Comparison of ENCODE assay signal across 9 cellular contexts in genomic region chr17:4566785-4567184, GRCh38. TPM values are rescaled to one million over a fixed set of nuclear protein-coding genes. Genes with fewer than 3 reads are reported as not detected.
A peak's percentile ranks its signal among the peaks of the same experiment; 100 is the strongest.
DNase-seq lines count a peak whose midpoint lies in the region; ATAC-seq, FAIRE-seq and TF ChIP-seq lines count a peak whose summit lies in the region.
"Had no signal": no experiment of that assay in that cellular context is flagged by ENCODE, and none has a peak within 500 bp of the region (broad histone marks: within the 10 kb centered on the region; RNA-seq: fewer than 3 reads in every experiment).

No MANE protein-coding gene starts in this region.

- H2BK5ac ChIP-seq in IMR-90 (ENCODE audit: low read depth, low read length, poor library complexity, severe bottlenecking): no peak overlapping the region

- H3K14ac ChIP-seq in IMR-90 (replicated peaks; ENCODE audit: low read depth, low read length): no peak overlapping the region

- H3K23ac ChIP-seq in IMR-90 (ENCODE audit: low read depth, low read length): no peak overlapping the region

- peak; percentile 73 for TF ChIP-seq CTCF in IMR-90 (conservative IDR thresholded peaks at IDR 0.05; ENCODE audit: low read depth, low read length)
- TF ChIP-seq CTCF in OCI-LY7 (conservative IDR thresholded peaks at IDR 0.05; ENCODE audit: low read length): peak; percentile 90
- TF ChIP-seq CTCF in adrenal gland (IDR thresholded peaks at IDR 0.05): peak; percentile 72 to 81 (median 76)
- TF ChIP-seq CTCF in suprapubic skin (IDR thresholded peaks at IDR 0.05): peak in 1 of 2 donors; percentile 65

- no peaks in the 10 kb centered on the region for H3K9me1 ChIP-seq in IMR-90 (ENCODE audit: insufficient read depth, low read length)

- H3K79me2 ChIP-seq in OCI-LY7 (ENCODE audit: insufficient read depth, low read depth, low read length): no peaks in the 10 kb centered on the region

- H3K9ac ChIP-seq in IMR-90 (ENCODE audit: low read depth, low read length): no peak overlapping the region

- no peak overlapping the region for H2BK20ac ChIP-seq in IMR-90 (ENCODE audit: low read depth, low read length)

- H3K4me2 ChIP-seq in IMR-90 (ENCODE audit: low read depth, low read length): no peak overlapping the region
- H3K4me2 ChIP-seq in OCI-LY7 (ENCODE audit: low read length): no peak overlapping the region

- WGBS in IMR-90 (ENCODE audit: extremely low coverage in 2 of 2, insufficient read length in 1 of 2), 2 experiments: no CpG with 5 or more reads among the region's 5 CpGs
- 14 to 24% (median 18%) methylated on average over 5 of the region's 5 CpGs for WGBS in adrenal gland, 4 donors
- WGBS in small intestine, 3 donors: 13 to 24% (median 20%) methylated on average over 5 of the region's 5 CpGs
- WGBS in suprapubic skin: 23% methylated on average over 5 of the region's 5 CpGs

- no peak overlapping the region for H4K91ac ChIP-seq in IMR-90 (ENCODE audit: insufficient read depth, low read depth, low read length)

- intact Hi-C loops in IMR-90 (cut with micrococcal nuclease) (loop anchor here (1.0 to 10.0 kb wide), 3 partner anchors 60 to 318 kb away; partner anchors contain the start of gene PELP1), OCI-LY7 (cut with micrococcal nuclease; ENCODE audit: unreplicated experiment) (loop anchor here (1.0 to 10.0 kb wide), 5 partner anchors 60 to 336 kb away; partner anchors contain the start of genes CHRNE and PELP1), adrenal gland (cut with DNase I) (loop anchor here in 1 of 2 donors (5.0 kb wide), 1 partner anchor 56 kb away; no protein-coding TSS in a partner anchor)

- H2BK120ac ChIP-seq in IMR-90 (ENCODE audit: low read depth, low read length): no peak overlapping the region

- CTCF ChIA-PET in IMR-90 (lab: Yijun Ruan, JAX): interaction anchor here (0.8 to 2.8 kb wide), 7 partner anchors 10 to 170 kb away, joined by 3 to 26 read pairs (median 4); partner anchors contain the start of genes MYBBP1A and SMTNL2
- CTCF ChIA-PET in OCI-LY7 (lab: Charles Lee; ENCODE audit: unreplicated experiment): interaction anchor here (1.5 to 1.8 kb wide), 2 partner anchors 10 to 60 kb away, joined by 6 to 8 read pairs; no protein-coding TSS in a partner anchor

- no peak overlapping the region for H3K56ac ChIP-seq in IMR-90 (ENCODE audit: extremely low read depth, insufficient read depth, low read length)

- no peak for TF ChIP-seq EP300 in suprapubic skin (IDR thresholded peaks at IDR 0.05)

- dilution Hi-C loops in IMR-90 (cut with HindIII; ENCODE audit: low sequenced_read_pairs, unreplicated experiment): no loop called here

- H4K5ac ChIP-seq in IMR-90 (ENCODE audit: low read depth, low read length): no peak overlapping the region

- peaks cover 16% of the 10 kb centered on the region for H3K27me3 ChIP-seq in IMR-90 (ENCODE audit: control insufficient read depth, insufficient read depth, low read length)
- no peaks in the 10 kb centered on the region for H3K27me3 ChIP-seq in adrenal gland
- H3K27me3 ChIP-seq in small intestine (ENCODE audit: control insufficient read depth in 2 of 2, insufficient read depth in 2 of 2, low read length in 2 of 2): no peaks in the 10 kb centered on the region
- H3K27me3 ChIP-seq in suprapubic skin: no peaks in the 10 kb centered on the region

- no peak overlapping the region for H4K8ac ChIP-seq in IMR-90 (ENCODE audit: low read depth in 2 of 2, low read length in 2 of 2)

- H2AK9ac ChIP-seq in IMR-90 (replicated peaks; ENCODE audit: low read depth, low read length, poor library complexity): no peak overlapping the region

- in situ Hi-C loops in IMR-90 (cut with MboI; ENCODE audit: low sequenced_read_pairs): loop anchor here (5.0 kb wide), 1 partner anchor 56 kb away; no protein-coding TSS in a partner anchor

- ATAC-seq in IMR-90 (ENCODE audit: low read depth) (peak; percentile 75), HG03378 (IDR thresholded peaks at IDR 0.05; ENCODE audit: unreplicated experiment) (no peak)

- H3K4me1 ChIP-seq in IMR-90 (ENCODE audit: control insufficient read depth, insufficient read depth, low read length): no peaks in the 10 kb centered on the region
- peaks cover 24% of the 10 kb centered on the region for H3K4me1 ChIP-seq in OCI-LY7 (ENCODE audit: insufficient read depth, low read length, poor library complexity, severe bottlenecking)
- peaks cover 0 to 6% of the 10 kb centered on the region in 2 donors for H3K4me1 ChIP-seq in adrenal gland (replicated peaks in 1 of 2)
- H3K4me1 ChIP-seq in small intestine (ENCODE audit: control insufficient read depth in 2 of 2, insufficient read depth in 1 of 2, low read depth in 1 of 2, low read length in 1 of 2): peaks cover 0 to 2% of the 10 kb centered on the region in 2 donors
- peaks cover 10% of the 10 kb centered on the region for H3K4me1 ChIP-seq in suprapubic skin

- no peaks in the 10 kb centered on the region for H3K79me1 ChIP-seq in IMR-90 (ENCODE audit: low read depth in 1 of 2, low read length in 2 of 2)

- DNase-seq in DMS53 (lab: John Stamatoyannopoulos, UW) (peak; percentile 75), IMR-90 (peak; percentile 39), OCI-LY7 (ENCODE audit: low spot score) (peak; percentile 76), adrenal gland (peak; percentile 54 to 81 (median 73)), hepatic stellate cell (ENCODE audit: low spot score) (peak; percentile 76), small intestine (peak; percentile 77), suprapubic skin (ENCODE audit: low spot score in 2 of 2) (no peak)

- peak; percentile 72 for TF ChIP-seq RAD21 in IMR-90 (IDR thresholded peaks at IDR 0.05; ENCODE audit: low read length)

- H3K36me3 ChIP-seq in IMR-90 (ENCODE audit: control insufficient read depth, insufficient read depth, low read length) (no peaks in the 10 kb centered on the region), OCI-LY7 (ENCODE audit: insufficient read depth, low read length) (no peaks in the 10 kb centered on the region), adrenal gland (replicated peaks in 1 of 2) (no peaks in the 10 kb centered on the region), small intestine (ENCODE audit: control insufficient read depth in 2 of 2, insufficient read depth in 2 of 2, low read length in 2 of 2) (no peaks in the 10 kb centered on the region), suprapubic skin (no peaks in the 10 kb centered on the region)

- no peaks in the 10 kb centered on the region for H3K9me2 ChIP-seq in OCI-LY7 (ENCODE audit: insufficient read depth, low read length)

- POLR2A ChIA-PET in IMR-90 (lab: Charles Lee; ENCODE audit: unreplicated experiment): no interaction called here
- POLR2A ChIA-PET in OCI-LY7 (lab: Charles Lee): interaction anchor here (0.6 to 1.1 kb wide), 3 partner anchors 11 to 322 kb away, joined by 4 to 7 read pairs (median 4); partner anchors contain the start of gene MYBBP1A

- no peak overlapping the region for H3K18ac ChIP-seq in IMR-90 (ENCODE audit: low read depth, low read length)

- H3K9me3 ChIP-seq in IMR-90 (ENCODE audit: control insufficient read depth, insufficient read depth, low read length) (no peaks in the 10 kb centered on the region), OCI-LY7 (ENCODE audit: low read length) (no peaks in the 10 kb centered on the region), adrenal gland (replicated peaks in 1 of 3) (no peaks in the 10 kb centered on the region), small intestine (ENCODE audit: control insufficient read depth, low read depth) (no peaks in the 10 kb centered on the region), suprapubic skin (no peaks in the 10 kb centered on the region)

- H2AK5ac ChIP-seq in IMR-90 (ENCODE audit: low read depth, low read length): no peak overlapping the region

- no peak for TF ChIP-seq POLR2A in IMR-90 (IDR thresholded peaks at IDR 0.05; ENCODE audit: low read depth, low read length)
- no peak for TF ChIP-seq POLR2A in adrenal gland (IDR thresholded peaks at IDR 0.05)
- no peak for TF ChIP-seq POLR2A in suprapubic skin (IDR thresholded peaks at IDR 0.05)

- H3K27ac ChIP-seq in IMR-90 (ENCODE audit: insufficient read depth, low read length) (no peak overlapping the region), OCI-LY7 (ENCODE audit: low read depth, low read length, poor library complexity, severe bottlenecking) (no peak overlapping the region), adrenal gland (no peak overlapping the region), small intestine (ENCODE audit: low read depth in 1 of 2, low read length in 1 of 2) (no peak overlapping the region), suprapubic skin (no peak overlapping the region)

- H4K20me1 ChIP-seq in IMR-90 (ENCODE audit: insufficient read depth, low read length): no peaks in the 10 kb centered on the region
- H4K20me1 ChIP-seq in OCI-LY7 (ENCODE audit: insufficient read depth, low read length): no peaks in the 10 kb centered on the region

- no peak overlapping the region for H3K4me3 ChIP-seq in IMR-90 (ENCODE audit: insufficient read depth, low read depth, low read length)
- no peak overlapping the region for H3K4me3 ChIP-seq in OCI-LY7 (ENCODE audit: low read depth, low read length, poor library complexity, severe bottlenecking)
- no peak overlapping the region for H3K4me3 ChIP-seq in adrenal gland
- H3K4me3 ChIP-seq in small intestine (ENCODE audit: low read depth in 1 of 2, low read length in 2 of 2): no peak overlapping the region
- H3K4me3 ChIP-seq in suprapubic skin: no peak overlapping the region

- peak overlapping the region; percentile 41 for H2AFZ ChIP-seq in IMR-90 (replicated peaks; ENCODE audit: low read length, poor library complexity)
- no peak overlapping the region for H2AFZ ChIP-seq in OCI-LY7 (ENCODE audit: low read length)

- no TSS peak for BruUV-seq in IMR-90 (replicated peaks; lab: Mats Ljungman, UMichigan)
- BruUV-seq in OCI-LY7 (replicated peaks; lab: Mats Ljungman, UMichigan): no TSS peak

- FAIRE-seq in small intestine (lab: Jason Lieb, UNC): no peak

- H3K4ac ChIP-seq in IMR-90 (ENCODE audit: low read depth, low read length): no peak overlapping the region

- H2BK15ac ChIP-seq in IMR-90 (ENCODE audit: low read depth, low read length): no peak overlapping the region

RNA-seq across cellular contexts. Expression of gene GGT6, which starts 6.4 kb away (rescaled TPM):
- total RNA-seq in IMR-90 (2012; rRNA removed) (not detected in 2 replicates), OCI-LY7 (2022) (not detected in 2 replicates), adrenal gland (1 to 10 TPM in 6 of 8 donors, under 1 TPM in 2; 0.61 to 4.2 (median 1.7) TPM), suprapubic skin (100 to 1,000 TPM in 3 of 4 donors, 10 to 100 TPM in 1; 64.6 to 187 (median 134) TPM)
- polyA plus RNA-seq in IMR-90 (2012; rRNA removed) (not detected in 2 replicates), adrenal gland (under 1 TPM; 0.32 to 0.40 (median 0.34) TPM), small intestine (10 to 100 TPM; 17.6 to 63.9 (median 25.3) TPM)
- polyA plus RNA-seq in IMR-90 (2012; cell fraction: cytosol; rRNA removed): not detected in 2 replicates
- polyA plus RNA-seq in IMR-90 (2012; cell fraction: nucleus; rRNA removed; ENCODE audit: low replicate concordance): not detected in 2 replicates
- not detected in 2 replicates for total RNA-seq in OCI-LY7 (2014; rRNA removed; shearing (Covaris generic))
- total RNA-seq: pulmonary artery endothelial cell had no signal

RNA-seq across cellular contexts. Expression of gene MYBBP1A, which starts 11.6 kb away (rescaled TPM):
- 22.6 and 24.7 TPM in 2 replicates for total RNA-seq in IMR-90 (2012; rRNA removed)
- 45.9 and 53.0 TPM in 2 replicates for polyA plus RNA-seq in IMR-90 (2012; rRNA removed)
- 29.4 and 33.3 TPM in 2 replicates for polyA plus RNA-seq in IMR-90 (2012; cell fraction: cytosol; rRNA removed)
- polyA plus RNA-seq in IMR-90 (2012; cell fraction: nucleus; rRNA removed; ENCODE audit: low replicate concordance): 117 and 239 TPM in 2 replicates
- total RNA-seq in OCI-LY7 (2014; rRNA removed; shearing (Covaris generic)): 137 and 142 TPM in 2 replicates
- 106 and 131 TPM in 2 replicates for total RNA-seq in OCI-LY7 (2022)
- 10 to 100 TPM; 27.8 to 65.5 (median 42.4) TPM for total RNA-seq in adrenal gland
- 10 to 100 TPM; 19.0 to 62.3 (median 46.8) TPM for polyA plus RNA-seq in adrenal gland
- 10 to 100 TPM; 15.0 to 34.0 (median 16.2) TPM for polyA plus RNA-seq in small intestine
- 100 to 1,000 TPM in 1 of 4 donors, 10 to 100 TPM in 3; 73.4 to 127 (median 83.8) TPM for total RNA-seq in suprapubic skin

RNA-seq across cellular contexts. Expression of gene SMTNL2, which starts 17.5 kb away (rescaled TPM):
- not detected in 2 replicates for total RNA-seq in IMR-90 (2012; rRNA removed)
- not detected in 2 replicates for polyA plus RNA-seq in IMR-90 (2012; rRNA removed)
- polyA plus RNA-seq in IMR-90 (2012; cell fraction: cytosol; rRNA removed): not detected in 2 replicates
- 0.03 TPM in 1 of 2 replicates, not detected in the other for polyA plus RNA-seq in IMR-90 (2012; cell fraction: nucleus; rRNA removed; ENCODE audit: low replicate concordance)
- not detected in 2 replicates for total RNA-seq in OCI-LY7 (2014; rRNA removed; shearing (Covaris generic))
- not detected in 2 replicates for total RNA-seq in OCI-LY7 (2022)
- total RNA-seq in adrenal gland: under 1 TPM in 4 of 8 donors, not detected in 4; 0.11 to 0.67 (median 0.16) TPM
- under 1 TPM in 2 of 3 donors, not detected in 1; 0.16 to 0.24 TPM for polyA plus RNA-seq in adrenal gland
- polyA plus RNA-seq in small intestine: 1 to 10 TPM in 1 of 3 donors, not detected in 2; 1.5 TPM
- total RNA-seq in suprapubic skin: 1 to 10 TPM in 1 of 4 donors, under 1 TPM in 2, not detected in 1; 0.64 to 1.3 (median 0.81) TPM
- total RNA-seq: pulmonary artery endothelial cell had no signal

Comparison
In these comparisons a context has a peak if more than half of its experiments do, and no peak if none do; other contexts are left out.
1. DNase-seq: peak in DMS53 (single experiment), IMR-90 (single experiment), OCI-LY7 (single experiment), adrenal gland (7 of 7), hepatic stellate cell (single experiment) and small intestine (single experiment); none in suprapubic skin (0 of 2).
2. RNA of gene GGT6, which starts 6.4 kb away (total RNA-seq): 64.6 to 187 TPM in suprapubic skin; 0.61 to 4.2 TPM in adrenal gland, not detected in IMR-90 and not detected in OCI-LY7; every median in the first group is over 10 times any median in the second.